In the genomic region with DNA sequence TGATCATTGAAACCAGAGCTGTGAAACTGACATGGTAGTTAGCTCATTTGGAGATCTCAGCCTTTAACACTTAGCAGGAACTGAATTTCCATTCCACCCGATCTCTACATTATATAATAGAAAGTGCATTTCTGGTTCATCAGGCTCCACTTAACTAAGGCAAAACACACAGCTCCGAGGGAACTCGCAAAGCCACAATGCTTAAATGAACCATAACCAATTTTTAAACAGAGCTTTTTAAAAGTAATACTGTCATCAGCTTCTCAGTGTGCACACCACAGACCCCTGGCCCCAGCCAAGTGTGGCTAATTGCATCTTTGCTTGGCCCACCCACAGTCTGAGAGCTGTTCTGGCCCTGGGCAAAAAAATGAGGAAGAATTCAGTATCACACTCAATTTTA, we compare ENCODE assay signal across 1 cellular context.
TF ChIP-seq lines count a peak whose summit lies in the region.

No MANE protein-coding gene starts in this region.

TF ChIP-seq in K562, 482 proteins besides CTCF, POLR2A, EP300 and RAD21:
- TF ChIP-seq RUNX1 (IDR thresholded peaks at IDR 0.05; ENCODE audit: low read depth) (no peak), ZNF324 (CRISPR knock-in tag; IDR thresholded peaks at IDR 0.05) (no peak), HOXB6 (CRISPR knock-in tag; IDR thresholded peaks at IDR 0.05; ENCODE audit: borderline replicate concordance) (no peak), IFI16 (CRISPR knock-in tag; IDR thresholded peaks at IDR 0.05) (no peak), ZNF589 (CRISPR knock-in tag; IDR thresholded peaks at IDR 0.05; ENCODE audit: low read depth) (no peak), GATA2 (CRISPR knock-in tag; IDR thresholded peaks at IDR 0.05) (no peak)
- TF ChIP-seq, protein P1, sequence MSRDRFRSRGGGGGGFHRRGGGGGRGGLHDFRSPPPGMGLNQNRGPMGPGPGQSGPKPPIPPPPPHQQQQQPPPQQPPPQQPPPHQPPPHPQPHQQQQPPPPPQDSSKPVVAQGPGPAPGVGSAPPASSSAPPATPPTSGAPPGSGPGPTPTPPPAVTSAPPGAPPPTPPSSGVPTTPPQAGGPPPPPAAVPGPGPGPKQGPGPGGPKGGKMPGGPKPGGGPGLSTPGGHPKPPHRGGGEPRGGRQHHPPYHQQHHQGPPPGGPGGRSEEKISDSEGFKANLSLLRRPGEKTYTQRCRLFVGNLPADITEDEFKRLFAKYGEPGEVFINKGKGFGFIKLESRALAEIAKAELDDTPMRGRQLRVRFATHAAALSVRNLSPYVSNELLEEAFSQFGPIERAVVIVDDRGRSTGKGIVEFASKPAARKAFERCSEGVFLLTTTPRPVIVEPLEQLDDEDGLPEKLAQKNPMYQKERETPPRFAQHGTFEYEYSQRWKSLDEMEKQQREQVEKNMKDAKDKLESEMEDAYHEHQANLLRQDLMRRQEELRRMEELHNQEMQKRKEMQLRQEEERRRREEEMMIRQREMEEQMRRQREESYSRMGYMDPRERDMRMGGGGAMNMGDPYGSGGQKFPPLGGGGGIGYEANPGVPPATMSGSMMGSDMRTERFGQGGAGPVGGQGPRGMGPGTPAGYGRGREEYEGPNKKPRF (IDR thresholded peaks at IDR 0.05; ENCODE audit: low read depth, low read length): no peak
- TF ChIP-seq, protein P2, sequence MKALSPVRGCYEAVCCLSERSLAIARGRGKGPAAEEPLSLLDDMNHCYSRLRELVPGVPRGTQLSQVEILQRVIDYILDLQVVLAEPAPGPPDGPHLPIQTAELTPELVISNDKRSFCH (CRISPR knock-in tag; IDR thresholded peaks at IDR 0.05): no peak
- TF ChIP-seq, protein P2 (tag; IDR thresholded peaks at IDR 0.05): no peak
